Comparison of ENCODE assay signal across 7 cellular contexts in the genomic region with DNA sequence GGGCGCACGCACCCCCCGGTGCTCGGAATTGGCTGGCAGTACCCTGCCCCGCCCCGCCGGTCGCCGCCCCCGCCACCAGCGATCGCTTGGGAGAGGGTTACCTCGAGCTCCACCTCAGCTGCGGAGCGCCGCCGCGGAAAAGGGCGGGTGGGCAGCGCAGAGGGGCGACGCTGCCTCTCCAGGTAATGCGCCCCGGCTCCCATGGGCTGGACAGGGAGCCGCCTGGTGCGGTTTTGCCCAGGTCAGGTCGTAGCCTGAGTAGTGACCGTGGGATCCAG. TPM values are rescaled to one million over a fixed set of nuclear protein-coding genes. Genes with fewer than 3 reads are reported as not detected.
A peak's percentile ranks its signal among the peaks of the same experiment; 100 is the strongest.
DNase-seq lines count a peak whose midpoint lies in the region; ATAC-seq and TF ChIP-seq lines count a peak whose summit lies in the region.

No MANE protein-coding gene starts in this region.

- peaks cover 19 to 21% (median 21%) of the 10 kb centered on the region in 3 donors for H3K4me1 Mint-ChIP-seq in IgD-negative memory B cell
- H3K4me1 Mint-ChIP-seq in natural killer cell = peaks cover 21 to 38% of the 10 kb centered on the region in 2 donors

- H3K27me3 Mint-ChIP-seq in IgD-negative memory B cell = no peaks in the 10 kb centered on the region
- no peaks in the 10 kb centered on the region for H3K27me3 Mint-ChIP-seq in natural killer cell (ENCODE audit: low read depth in 2 of 2)

- ATAC-seq in natural killer cell (no peak), HG02571 (IDR thresholded peaks at IDR 0.05; ENCODE audit: unreplicated experiment) (no peak), GM18519 (IDR thresholded peaks at IDR 0.05; ENCODE audit: low FRiP score, unreplicated experiment) (no peak)

- H3K36me3 Mint-ChIP-seq in IgD-negative memory B cell (no peaks in the 10 kb centered on the region), natural killer cell (no peaks in the 10 kb centered on the region)

- peak overlapping the region; percentile 91 for H3K27ac ChIP-seq in substantia nigra (ENCODE audit: low read depth, low read length, poor library complexity, severe bottlenecking)

- H3K4me3 Mint-ChIP-seq in IgD-negative memory B cell = peak overlapping the region; percentile 91 to 99 (median 94)
- H3K4me3 Mint-ChIP-seq in natural killer cell = peak overlapping the region; percentile 94

- peak overlapping the region; percentile 66 for H3K4me3 ChIP-seq in epithelial cell of esophagus (ENCODE audit: low read length)

- H3K27ac Mint-ChIP-seq in IgD-negative memory B cell (peak overlapping the region in 1 of 3 donors; percentile 85), natural killer cell (peak overlapping the region; percentile 28 to 77)

- H3K9me3 Mint-ChIP-seq in IgD-negative memory B cell = no peaks in the 10 kb centered on the region
- no peaks in the 10 kb centered on the region for H3K9me3 Mint-ChIP-seq in natural killer cell

- intact Hi-C loops in natural killer cell (cut with micrococcal nuclease) = loop anchor here (5.0 to 10.0 kb wide), 3 partner anchors 42 to 473 kb away; no protein-coding TSS in a partner anchor

- DNase-seq in activated CD8-positive, alpha-beta memory T cell treated with anti-CD3 and anti-CD28 coated beads, Interleukin-2, amount 50 U/mL, for 24 hours (ENCODE audit: extremely low read depth) = peak; percentile 21
- DNase-seq in epithelial cell of esophagus (ENCODE audit: low read depth) = peak; percentile 70
- DNase-seq in natural killer cell = no peak
- DNase-seq in substantia nigra (lab: John Stamatoyannopoulos, UW) = peak in 3 of 49 donors; percentile 39 to 71 (median 69)

- TF ChIP-seq CTCF in epithelial cell of esophagus (IDR thresholded peaks at IDR 0.05; ENCODE audit: insufficient read depth, low read depth, low read length, missing control alignments) (no peak), natural killer cell (IDR thresholded peaks at IDR 0.05) (no peak)

RNA-seq across cellular contexts. Expression of gene PFKFB3, which starts 1.3 kb away (rescaled TPM):
- 7.0 TPM for polyA plus RNA-seq in IgD-negative memory B cell
- total RNA-seq in natural killer cell = 10 to 100 TPM; 33.4 to 59.7 (median 39.0) TPM
